ENCODE assay signal across 24 cellular contexts in the genomic region with DNA sequence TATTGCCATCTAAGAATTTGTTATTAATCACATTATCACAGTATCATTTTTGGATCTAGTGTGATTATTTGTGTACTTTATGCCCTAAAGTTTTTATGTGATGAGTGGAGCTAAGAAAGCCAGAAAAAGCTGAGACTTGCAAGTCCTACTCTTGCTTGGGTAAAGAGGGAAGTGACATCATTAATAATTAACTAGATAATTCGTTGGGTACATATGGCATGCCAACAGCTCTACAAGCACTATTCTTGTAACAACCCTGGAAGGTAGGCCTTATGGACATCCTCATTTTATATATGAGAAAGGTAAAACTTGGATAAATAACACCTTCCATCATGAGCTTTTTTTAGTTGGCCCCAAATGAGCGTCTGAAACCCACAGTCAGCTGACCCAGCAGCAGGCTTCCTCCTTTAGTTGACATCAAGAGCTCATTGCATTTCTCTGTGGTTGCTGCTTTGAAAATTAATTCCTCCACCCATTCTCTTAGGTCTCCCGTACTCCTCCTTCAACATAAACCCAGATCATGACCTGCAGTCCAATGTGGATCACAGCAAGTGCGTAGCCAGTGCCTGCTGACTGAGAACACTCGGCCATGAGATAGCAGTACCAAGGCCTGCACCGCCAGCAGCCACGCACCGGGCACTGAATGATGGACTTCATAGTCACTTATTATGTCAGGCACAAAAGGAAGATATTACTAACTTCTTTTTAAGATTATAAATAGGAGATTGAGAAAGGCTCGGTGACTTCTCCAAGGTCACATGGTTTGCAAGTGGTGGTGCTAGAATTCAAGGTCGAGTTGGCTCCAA.
DNase-seq lines count a peak whose midpoint lies in the region; ATAC-seq and TF ChIP-seq lines count a peak whose summit lies in the region.
"Had no signal": no experiment of that assay in that cellular context is flagged by ENCODE, and none has a peak within 500 bp of the region (broad histone marks: within the 10 kb centered on the region; RNA-seq: fewer than 3 reads in every experiment).

No MANE protein-coding gene starts in this region.

- peak overlapping the region; percentile 16 for H3K27ac Mint-ChIP-seq in activated naive CD8-positive, alpha-beta T cell
- H3K27ac Mint-ChIP-seq in activated naive CD8-positive, alpha-beta T cell treated with anti-CD3 and anti-CD28 coated beads, Interleukin-2, amount 50 U/mL, for 24 hours = no peak overlapping the region
- peak overlapping the region in 5 of 6 donors; percentile 38 to 88 (median 74) for H3K27ac Mint-ChIP-seq in immature natural killer cell
- H3K27ac Mint-ChIP-seq in activated CD4-positive, alpha-beta memory T cell treated with anti-CD3 and anti-CD28 coated beads, Interleukin-2, amount 10 ng/mL, durations not matched to agents 7 days and 5 days = no peak overlapping the region
- H3K27ac Mint-ChIP-seq: stimulated activated effector memory CD8-positive, alpha-beta T cell treated with anti-CD3 and anti-CD28 coated beads, Interleukin-12 subunit alpha, Interleukin-12 subunit beta, amount 100 ng/mL, for 72 hours had no signal

- H3K79me2 ChIP-seq in OCI-LY3 (ENCODE audit: low read length) = peaks cover 15% of the 10 kb centered on the region

- POLR2A ChIA-PET in activated CD4-positive, alpha-beta memory T cell treated with anti-CD3 and anti-CD28 coated beads, Interleukin-2, amount 10 ng/mL, durations not matched to agents 7 days and 5 days (lab: Charles Lee) = no interaction called here

- TF ChIP-seq CTCF in OCI-LY3 (IDR thresholded peaks at IDR 0.05; ENCODE audit: low read depth, low read length) (no peak), upper lobe of right lung (IDR thresholded peaks at IDR 0.05) (no peak), dorsolateral prefrontal cortex (IDR thresholded peaks at IDR 0.05 in 54 of 56, conservative IDR thresholded peaks at IDR 0.05 in 2 of 56; ENCODE audit: low read depth in 1 of 56, partially characterized antibody in 56 of 56) (no peak)

- no peaks in the 10 kb centered on the region for H3K9me3 ChIP-seq in OCI-LY3 (ENCODE audit: insufficient read depth, low read length)
- no peaks in the 10 kb centered on the region for H3K9me3 ChIP-seq in upper lobe of right lung
- H3K9me3 ChIP-seq: ovary, sigmoid colon, testis had no signal

- H3K9ac ChIP-seq in OCI-LY3 (ENCODE audit: low read length) = no peak overlapping the region

- no peak overlapping the region for H3K4me3 Mint-ChIP-seq in activated naive CD8-positive, alpha-beta T cell
- H3K4me3 Mint-ChIP-seq in activated naive CD8-positive, alpha-beta T cell treated with anti-CD3 and anti-CD28 coated beads, Interleukin-2, amount 50 U/mL, for 24 hours = no peak overlapping the region
- no peak overlapping the region for H3K4me3 Mint-ChIP-seq in immature natural killer cell
- no peak overlapping the region for H3K4me3 Mint-ChIP-seq in activated CD4-positive, alpha-beta memory T cell treated with anti-CD3 and anti-CD28 coated beads, Interleukin-2, amount 10 ng/mL, durations not matched to agents 7 days and 5 days
- H3K4me3 Mint-ChIP-seq: stimulated activated effector memory CD8-positive, alpha-beta T cell treated with anti-CD3 and anti-CD28 coated beads, Interleukin-12 subunit alpha, Interleukin-12 subunit beta, amount 100 ng/mL, for 72 hours had no signal

- H3K4me1 ChIP-seq in OCI-LY3 (ENCODE audit: low read length) (peaks cover 25% of the 10 kb centered on the region), upper lobe of right lung (peaks cover 8% of the 10 kb centered on the region)
- H3K4me1 ChIP-seq: sigmoid colon, testis had no signal

- ATAC-seq in activated naive CD8-positive, alpha-beta T cell treated with anti-CD3 and anti-CD28 coated beads, Interleukin-2, amount 50 U/mL, for 24 hours = no peak
- ATAC-seq in upper lobe of right lung (peak; percentile 27), HG03432 (IDR thresholded peaks at IDR 0.05; ENCODE audit: unreplicated experiment) (no peak)
- ATAC-seq: Right ventricle myocardium inferior; stimulated activated effector memory CD8-positive, alpha-beta T cell treated with anti-CD3 and anti-CD28 coated beads, Interleukin-12 subunit alpha, Interleukin-12 subunit beta, amount 100 ng/mL, for 72 hours had no signal

- peak overlapping the region; percentile 38 for H3K4me2 ChIP-seq in OCI-LY3 (ENCODE audit: low read length)

- H3K36me3 Mint-ChIP-seq in activated naive CD8-positive, alpha-beta T cell = peaks cover 33% of the 10 kb centered on the region
- peaks cover 41% of the 10 kb centered on the region for H3K36me3 Mint-ChIP-seq in activated naive CD8-positive, alpha-beta T cell treated with anti-CD3 and anti-CD28 coated beads, Interleukin-2, amount 50 U/mL, for 24 hours (ENCODE audit: low read depth)
- peaks cover 22 to 32% (median 26%) of the 10 kb centered on the region in 3 donors for H3K36me3 Mint-ChIP-seq in immature natural killer cell
- peaks cover 34% of the 10 kb centered on the region for H3K36me3 Mint-ChIP-seq in activated CD4-positive, alpha-beta memory T cell treated with anti-CD3 and anti-CD28 coated beads, Interleukin-2, amount 10 ng/mL, durations not matched to agents 7 days and 5 days (ENCODE audit: low read depth)

- H2AFZ ChIP-seq in OCI-LY3 (ENCODE audit: low read depth, low read length) = no peak overlapping the region

- H3K4me3 ChIP-seq in OCI-LY3 (ENCODE audit: low read length) = no peak overlapping the region; the same call in 1 of the 2 replicates
- H3K4me3 ChIP-seq in upper lobe of right lung = no peak overlapping the region
- no peak overlapping the region for H3K4me3 ChIP-seq in dorsolateral prefrontal cortex
- H3K4me3 ChIP-seq: ovary, sigmoid colon, testis had no signal

- H4K20me1 ChIP-seq in OCI-LY3 (ENCODE audit: insufficient read depth, low read length) = peaks cover 35% of the 10 kb centered on the region

- H3K27me3 ChIP-seq in OCI-LY3 (ENCODE audit: low read depth, low read length) (no peaks in the 10 kb centered on the region), upper lobe of right lung (no peaks in the 10 kb centered on the region), dorsolateral prefrontal cortex (no peaks in the 10 kb centered on the region)
- H3K27me3 ChIP-seq: ovary, sigmoid colon, testis had no signal

- H3K27me3 Mint-ChIP-seq in activated naive CD8-positive, alpha-beta T cell = no peaks in the 10 kb centered on the region
- no peaks in the 10 kb centered on the region for H3K27me3 Mint-ChIP-seq in activated naive CD8-positive, alpha-beta T cell treated with anti-CD3 and anti-CD28 coated beads, Interleukin-2, amount 50 U/mL, for 24 hours
- peaks cover 0 to 2% (median 1%) of the 10 kb centered on the region in 3 donors for H3K27me3 Mint-ChIP-seq in immature natural killer cell (ENCODE audit: low read depth in 3 of 3)
- H3K27me3 Mint-ChIP-seq in activated CD4-positive, alpha-beta memory T cell treated with anti-CD3 and anti-CD28 coated beads, Interleukin-2, amount 10 ng/mL, durations not matched to agents 7 days and 5 days = no peaks in the 10 kb centered on the region
- H3K27me3 Mint-ChIP-seq: naive thymus-derived CD8-positive, alpha-beta T cell had no signal

- DNase-seq in activated naive CD8-positive, alpha-beta T cell treated with anti-CD3 and anti-CD28 coated beads, Interleukin-2, amount 50 U/mL, for 24 hours = no peak
- DNase-seq in immature natural killer cell (no peak), upper lobe of right lung (no peak), dorsolateral prefrontal cortex (no peak)
- no peak for DNase-seq in activated CD4-positive, alpha-beta memory T cell treated with anti-CD3 and anti-CD28 coated beads, Interleukin-2, amount 10 ng/mL, durations not matched to agents 7 days and 5 days
- DNase-seq: activated CD4-positive, alpha-beta T cell treated with anti-CD3 and anti-CD28 coated beads for 48 hours; DMS153; foreskin fibroblast; H7; hippocampal formation; islet precursor cell; mammary epithelial cell; NCI-H2171 treated with DMSO at 0.1 percent for 48 hours; NCI-H748 treated with DMSO at 0.1 percent for 48 hours; OCI-M1; ovary; sigmoid colon; testis had no signal

- H3K4me1 Mint-ChIP-seq in activated naive CD8-positive, alpha-beta T cell (ENCODE audit: low read depth) = peaks cover 18% of the 10 kb centered on the region
- peaks cover 5% of the 10 kb centered on the region for H3K4me1 Mint-ChIP-seq in activated naive CD8-positive, alpha-beta T cell treated with anti-CD3 and anti-CD28 coated beads, Interleukin-2, amount 50 U/mL, for 24 hours
- peaks cover 14 to 23% of the 10 kb centered on the region in 2 donors for H3K4me1 Mint-ChIP-seq in immature natural killer cell
- peaks cover 5% of the 10 kb centered on the region for H3K4me1 Mint-ChIP-seq in activated CD4-positive, alpha-beta memory T cell treated with anti-CD3 and anti-CD28 coated beads, Interleukin-2, amount 10 ng/mL, durations not matched to agents 7 days and 5 days

- H3K27ac ChIP-seq in OCI-LY3 (ENCODE audit: low read length) = peak overlapping the region; percentile 24
- no peak overlapping the region for H3K27ac ChIP-seq in upper lobe of right lung
- H3K27ac ChIP-seq in dorsolateral prefrontal cortex = no peak overlapping the region
- H3K27ac ChIP-seq: ovary, sigmoid colon, testis had no signal

- peaks cover 32% of the 10 kb centered on the region for H3K36me3 ChIP-seq in OCI-LY3 (replicated peaks; ENCODE audit: low read depth, low read length)
- H3K36me3 ChIP-seq in upper lobe of right lung = peaks cover 9% of the 10 kb centered on the region
- H3K36me3 ChIP-seq: ovary, sigmoid colon had no signal

- H3K9me3 Mint-ChIP-seq in activated naive CD8-positive, alpha-beta T cell (ENCODE audit: low read depth) = peaks cover 4% of the 10 kb centered on the region
- H3K9me3 Mint-ChIP-seq in activated naive CD8-positive, alpha-beta T cell treated with anti-CD3 and anti-CD28 coated beads, Interleukin-2, amount 50 U/mL, for 24 hours = no peaks in the 10 kb centered on the region
- H3K9me3 Mint-ChIP-seq in immature natural killer cell = no peaks in the 10 kb centered on the region
- no peaks in the 10 kb centered on the region for H3K9me3 Mint-ChIP-seq in activated CD4-positive, alpha-beta memory T cell treated with anti-CD3 and anti-CD28 coated beads, Interleukin-2, amount 10 ng/mL, durations not matched to agents 7 days and 5 days
- H3K9me3 Mint-ChIP-seq: stimulated activated effector memory CD8-positive, alpha-beta T cell treated with anti-CD3 and anti-CD28 coated beads, Interleukin-12 subunit alpha, Interleukin-12 subunit beta, amount 100 ng/mL, for 72 hours had no signal

- intact Hi-C loops in upper lobe of right lung (cut with DNase I) = no loop called here
- intact Hi-C loops in dorsolateral prefrontal cortex (cut with DNase I) = no loop called here

- CTCF ChIA-PET in activated CD4-positive, alpha-beta memory T cell treated with anti-CD3 and anti-CD28 coated beads, Interleukin-2, amount 10 ng/mL, durations not matched to agents 7 days and 5 days (lab: Charles Lee) = interaction anchor here (1.0 to 1.4 kb wide), 2 partner anchors 31 to 165 kb away, joined by 3 read pairs; no protein-coding TSS in a partner anchor

Comparison
In these comparisons a context has a peak if more than half of its experiments do, and no peak if none do; other contexts are left out.
1. H3K27ac Mint-ChIP-seq: peak in activated naive CD8-positive, alpha-beta T cell (single experiment) and immature natural killer cell (5 of 6); none in activated naive CD8-positive, alpha-beta T cell treated with anti-CD3 and anti-CD28 coated beads, Interleukin-2, amount 50 U/mL, for 24 hours (single experiment) and activated CD4-positive, alpha-beta memory T cell treated with anti-CD3 and anti-CD28 coated beads, Interleukin-2, amount 10 ng/mL, durations not matched to agents 7 days and 5 days (single experiment).